Comparison of ENCODE assay signal across 22 cellular contexts in the genomic region with DNA sequence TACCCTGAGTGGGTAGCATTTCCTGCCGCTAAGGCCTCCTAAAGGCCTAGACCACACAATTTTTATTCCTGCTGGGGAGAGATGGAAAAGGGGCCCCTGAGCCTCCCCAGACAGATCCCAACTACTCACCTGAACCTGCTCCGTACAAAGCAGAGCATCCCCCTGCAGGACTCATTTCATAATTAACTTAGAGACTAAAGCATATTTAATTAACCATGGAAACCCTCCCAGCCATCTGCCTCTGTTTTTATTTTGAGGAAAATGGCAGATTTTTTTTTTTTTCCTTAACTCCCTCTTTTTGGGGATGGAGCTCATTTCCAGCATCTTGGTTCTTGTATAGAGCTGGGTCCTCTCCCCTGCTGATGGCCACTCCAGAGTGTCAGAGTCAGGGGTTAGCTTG.
"Had no signal": no experiment of that assay in that cellular context is flagged by ENCODE, and none has a peak within 500 bp of the region (broad histone marks: within the 10 kb centered on the region; RNA-seq: fewer than 3 reads in every experiment).

No MANE protein-coding gene starts in this region.

- H3K27ac ChIP-seq: lower lobe of right lung, neutrophil, pancreas, right lobe of liver, thoracic aorta, tibial nerve, upper lobe of left lung, uterus had no signal

- H3K27ac Mint-ChIP-seq: memory B cell; mesothelial cell of epicardium; naive B cell; natural killer cell treated with Interleukin-12 subunit alpha and Interleukin-12 subunit beta and Interleukin-15 and Interleukin-18, amount 100 ng/mL, for 72 hours; stimulated activated naive B cell treated with anti-CD40 and anti-IgM and Interleukin-4, amounts not matched to agents 10 μg/mL and 1 μg/mL and 100 μg/mL, for 72 hours; stimulated activated naive CD8-positive, alpha-beta T cell treated with anti-CD3 and anti-CD28 coated beads, Interleukin-15, Interleukin-2, amounts not matched to agents 100 ng/mL and 50 ng/mL, for 24 hours had no signal

- H3K4me1 ChIP-seq: lower lobe of right lung, pancreas, right lobe of liver, tibial nerve, upper lobe of left lung, uterus had no signal

- H3K9me3 ChIP-seq: lower lobe of right lung, mucosa of descending colon, neutrophil, pancreas, right lobe of liver, thoracic aorta, tibial nerve, upper lobe of left lung, uterus had no signal

- H3K27me3 ChIP-seq: pancreas, right lobe of liver, upper lobe of left lung, uterus had no signal

- H3K36me3 ChIP-seq: lower lobe of right lung, neutrophil, pancreas, right lobe of liver, thoracic aorta, tibial nerve, upper lobe of left lung, uterus had no signal

- H3K36me3 Mint-ChIP-seq: memory B cell; mesothelial cell of epicardium; naive B cell; natural killer cell treated with Interleukin-12 subunit alpha and Interleukin-12 subunit beta and Interleukin-15 and Interleukin-18, amount 100 ng/mL, for 72 hours; stimulated activated naive B cell treated with anti-CD40 and anti-IgM and Interleukin-4, amounts not matched to agents 10 μg/mL and 1 μg/mL and 100 μg/mL, for 72 hours had no signal

- H3K9me3 Mint-ChIP-seq: memory B cell; mesothelial cell of epicardium; naive B cell; natural killer cell treated with Interleukin-12 subunit alpha and Interleukin-12 subunit beta and Interleukin-15 and Interleukin-18, amount 100 ng/mL, for 72 hours; neural crest cell; stimulated activated naive B cell treated with anti-CD40 and anti-IgM and Interleukin-4, amounts not matched to agents 10 μg/mL and 1 μg/mL and 100 μg/mL, for 72 hours; stimulated activated naive CD8-positive, alpha-beta T cell treated with anti-CD3 and anti-CD28 coated beads, Interleukin-15, Interleukin-2, amounts not matched to agents 100 ng/mL and 50 ng/mL, for 24 hours had no signal

- H3K4me1 Mint-ChIP-seq: memory B cell; mesothelial cell of epicardium; naive B cell; stimulated activated naive B cell treated with anti-CD40 and anti-IgM and Interleukin-4, amounts not matched to agents 10 μg/mL and 1 μg/mL and 100 μg/mL, for 72 hours had no signal

- H3K4me3 Mint-ChIP-seq: memory B cell; mesothelial cell of epicardium; naive B cell; natural killer cell treated with Interleukin-12 subunit alpha and Interleukin-12 subunit beta and Interleukin-15 and Interleukin-18, amount 100 ng/mL, for 72 hours; neural crest cell; stimulated activated naive B cell treated with anti-CD40 and anti-IgM and Interleukin-4, amounts not matched to agents 10 μg/mL and 1 μg/mL and 100 μg/mL, for 72 hours; stimulated activated naive CD8-positive, alpha-beta T cell treated with anti-CD3 and anti-CD28 coated beads, Interleukin-15, Interleukin-2, amounts not matched to agents 100 ng/mL and 50 ng/mL, for 24 hours had no signal

- H3K4me3 ChIP-seq: dorsolateral prefrontal cortex, lower lobe of right lung, mucosa of descending colon, pancreas, right lobe of liver, thoracic aorta, tibial nerve, upper lobe of left lung, uterus had no signal

- ATAC-seq: left ventricle myocardium superior; lower lobe of right lung; mucosa of descending colon; pancreas; right lobe of liver; stimulated activated naive B cell treated with anti-CD40 and anti-IgM and Interleukin-4, amounts not matched to agents 10 μg/mL and 1 μg/mL and 100 μg/mL, for 72 hours had no signal

- DNase-seq: effector CD4-positive, alpha-beta T cell; left ventricle myocardium superior; mucosa of descending colon; naive B cell; pancreas; right lobe of liver; small intestine; stimulated activated CD4-positive, alpha-beta T cell treated with anti-CD3 and anti-CD28 coated beads, Interleukin-15, amount 100 ng/mL, for 24 hours; stimulated activated CD4-positive, alpha-beta T cell treated with anti-CD3 and anti-CD28 coated beads, Interleukin-2, amount 100 ng/mL, for 48 hours; stimulated activated naive B cell treated with anti-CD40 and anti-IgM and Interleukin-4, amounts not matched to agents 10 μg/mL and 1 μg/mL and 100 μg/mL, for 72 hours; upper lobe of left lung; uterus had no signal
